In genomic region chr7:117750612-117751563, GRCh38 we compare ENCODE assay signal across 9 cellular contexts.
DNase-seq lines count a peak whose midpoint lies in the region; ATAC-seq, FAIRE-seq and TF ChIP-seq lines count a peak whose summit lies in the region.
"Had no signal": no experiment of that assay in that cellular context is flagged by ENCODE, and none has a peak within 500 bp of the region (broad histone marks: within the 10 kb centered on the region; RNA-seq: fewer than 3 reads in every experiment).

No MANE protein-coding gene starts in this region.

- H3K9me3 Mint-ChIP-seq in brain: no peaks in the 10 kb centered on the region

- TF ChIP-seq POLR2A in GM12892 (IDR thresholded peaks at IDR 0.05; ENCODE audit: low read depth, low read length): no peak

- H3K9me3 ChIP-seq in MG63: no peaks in the 10 kb centered on the region

- no peak overlapping the region for H3K4me3 Mint-ChIP-seq in brain

- no peaks in the 10 kb centered on the region for H3K36me3 ChIP-seq in MG63

- DNase-seq in GM12892 (ENCODE audit: insufficient read length) (no peak), NCI-H1694 (lab: John Stamatoyannopoulos, UW) (peak; percentile 37), lung microvascular endothelial cell (ENCODE audit: low read depth in 2 of 2) (peak; percentile 9 to 20), NCI-H774 (lab: John Stamatoyannopoulos, UW) (no peak), MG63 (no peak)
- no peak for DNase-seq in activated naive CD4-positive, alpha-beta T cell treated with anti-CD3 and anti-CD28 coated beads, Interleukin-2, amount 50 U/mL, for 16 hours

- peak overlapping the region in 1 of 5 experiments; percentile 5 for H3K27ac Mint-ChIP-seq in brain

- FAIRE-seq in GM12892 (lab: Jason Lieb, UNC): peak; percentile 60

- H3K27me3 Mint-ChIP-seq in brain: no peaks in the 10 kb centered on the region

- no peak for ATAC-seq in GM18498 (IDR thresholded peaks at IDR 0.05; ENCODE audit: unreplicated experiment)

- H3K27me3 ChIP-seq in MG63: no peaks in the 10 kb centered on the region

- no peak overlapping the region for H3K4me3 ChIP-seq in MG63
- H3K4me3 ChIP-seq: skin epidermis had no signal

- peak; percentile 75 to 90 for TF ChIP-seq CTCF in brain (conservative IDR thresholded peaks at IDR 0.05)

- peaks cover 28% of the 10 kb centered on the region for H3K36me3 Mint-ChIP-seq in brain

- H3K4me1 Mint-ChIP-seq in brain: no peaks in the 10 kb centered on the region

Comparison
In these comparisons a context has a peak if more than half of its experiments do, and no peak if none do; other contexts are left out.
1. DNase-seq: peak in NCI-H1694 (single experiment) and lung microvascular endothelial cell (2 of 2); none in GM12892 (single experiment), NCI-H774 (single experiment), MG63 (single experiment) and activated naive CD4-positive, alpha-beta T cell treated with anti-CD3 and anti-CD28 coated beads, Interleukin-2, amount 50 U/mL, for 16 hours (single experiment).